In the genomic region with DNA sequence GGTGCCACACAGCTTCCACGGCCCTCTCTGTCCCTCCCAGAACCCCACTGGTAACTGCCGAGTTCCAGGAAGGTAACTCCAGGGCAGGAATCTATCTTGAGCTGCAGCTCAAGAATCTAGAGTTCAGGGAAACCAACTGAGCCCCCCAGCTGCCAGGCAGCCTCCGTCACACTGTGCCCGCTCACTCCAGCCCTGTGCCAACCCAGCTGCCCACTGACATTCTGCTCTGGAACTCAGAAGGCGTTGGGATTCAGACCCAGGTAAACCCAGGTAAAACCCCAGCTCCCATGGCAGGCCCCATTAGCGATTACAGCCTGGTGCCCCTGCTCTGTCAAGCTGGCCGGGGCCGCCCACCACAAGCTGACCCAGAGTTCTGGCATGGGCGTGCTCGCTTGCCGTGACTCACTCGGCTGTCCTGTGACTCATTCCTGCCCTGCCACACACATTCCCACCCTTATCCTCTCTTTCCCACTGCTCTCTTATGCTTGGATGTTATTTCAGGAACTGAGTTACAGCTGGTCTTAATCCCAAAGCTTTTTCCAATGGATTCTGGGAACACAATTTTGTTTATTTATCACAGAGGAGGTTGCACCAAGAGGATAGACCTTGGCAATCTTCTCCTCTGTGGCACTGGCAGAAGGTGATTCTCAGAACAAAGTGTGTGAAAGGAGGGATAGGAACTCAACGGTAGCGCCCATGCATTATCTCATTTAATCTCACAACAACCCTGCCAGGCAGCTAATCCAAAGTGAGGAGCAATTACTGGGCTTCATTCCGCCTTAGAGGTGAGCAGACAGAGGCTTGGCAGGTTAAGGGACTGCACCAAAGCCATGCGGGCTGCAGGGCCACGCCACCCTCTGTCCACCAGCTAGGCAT, we compare ENCODE assay signal across 8 cellular contexts. TPM values are rescaled to one million over a fixed set of nuclear protein-coding genes. Genes with fewer than 3 reads are reported as not detected.
DNase-seq lines count a peak whose midpoint lies in the region; ATAC-seq and TF ChIP-seq lines count a peak whose summit lies in the region.

No MANE protein-coding gene starts in this region.

- H3K4me3 Mint-ChIP-seq in MCF 10A (ENCODE audit: unreplicated experiment): peak overlapping the region; percentile 16

- no peak for TF ChIP-seq CTCF in MCF 10A (IDR thresholded peaks at IDR 0.05; ENCODE audit: unreplicated experiment)
- TF ChIP-seq CTCF in left lung (IDR thresholded peaks at IDR 0.05): no peak
- TF ChIP-seq CTCF in thoracic aorta (IDR thresholded peaks at IDR 0.05): no peak

- BruUV-seq in MCF 10A (replicated peaks; lab: Mats Ljungman, UMichigan): no TSS peak

- H3K4me1 Mint-ChIP-seq in MCF 10A (ENCODE audit: insufficient read depth, unreplicated experiment): peaks cover 31% of the 10 kb centered on the region

- CTCF ChIA-PET in MCF 10A (lab: Yijun Ruan, JAX): interaction anchor here (0.6 to 1.5 kb wide), 6 partner anchors 13 to 63 kb away, joined by 3 to 8 read pairs (median 3); no protein-coding TSS in a partner anchor

- H3K36me3 Mint-ChIP-seq in MCF 10A (ENCODE audit: insufficient read depth, unreplicated experiment): no peaks in the 10 kb centered on the region

- intact Hi-C loops in MCF 10A (cut with micrococcal nuclease) (no loop called here), left lung (cut with DNase I) (no loop called here)

- DNase-seq in HS-5 (ENCODE audit: low read depth): peak; percentile 84
- DNase-seq in MCF 10A (ENCODE audit: unreplicated experiment): peak; percentile 88
- DNase-seq in left lung: peak; percentile 79 to 85
- DNase-seq in thoracic aorta (ENCODE audit: low spot score): peak; percentile 64
- DNase-seq in NCI-H526 (lab: John Stamatoyannopoulos, UW): no peak
- DNase-seq in UCSD-AML1 (lab: John Stamatoyannopoulos, UW; ENCODE audit: unreplicated experiment): no peak
- DNase-seq in stimulated activated CD4-positive, alpha-beta T cell treated with anti-CD3 and anti-CD28 coated beads, Interleukin-1b, Interleukin-23, amount 100 ng/mL, for 48 hours: no peak

- H3K27me3 ChIP-seq in left lung: no peaks in the 10 kb centered on the region
- no peaks in the 10 kb centered on the region for H3K27me3 ChIP-seq in thoracic aorta (replicated peaks; ENCODE audit: insufficient read depth)

- H3K9me3 ChIP-seq in left lung: no peaks in the 10 kb centered on the region
- no peaks in the 10 kb centered on the region for H3K9me3 ChIP-seq in thoracic aorta

- H3K4me1 ChIP-seq in left lung: peaks cover 0 to 48% of the 10 kb centered on the region in 2 donors
- peaks cover 17 to 51% of the 10 kb centered on the region in 2 donors for H3K4me1 ChIP-seq in thoracic aorta (ENCODE audit: control insufficient read depth in 1 of 2, low read depth in 2 of 2)

- H3K27ac ChIP-seq in left lung: peak overlapping the region; percentile 48 to 53
- peak overlapping the region; percentile 68 for H3K27ac ChIP-seq in thoracic aorta

- H3K27ac Mint-ChIP-seq in MCF 10A (ENCODE audit: low read depth, unreplicated experiment): peak overlapping the region; percentile 53

- POLR2A ChIA-PET in MCF 10A (lab: Yijun Ruan, JAX): interaction anchor here (0.7 to 1.2 kb wide), 4 partner anchors 22 to 41 kb away, joined by 3 read pairs; no protein-coding TSS in a partner anchor

- no peaks in the 10 kb centered on the region for H3K27me3 Mint-ChIP-seq in MCF 10A (ENCODE audit: insufficient read depth, unreplicated experiment)

- H3K4me3 ChIP-seq in left lung: no peak overlapping the region
- peak overlapping the region; percentile 24 for H3K4me3 ChIP-seq in thoracic aorta

- no peaks in the 10 kb centered on the region for H3K9me3 Mint-ChIP-seq in MCF 10A (ENCODE audit: unreplicated experiment)

- ATAC-seq in left lung (peak; percentile 87), thoracic aorta (ENCODE audit: insufficient number of reproducible peaks, low FRiP score, low read depth) (peak; percentile 78), GM18861 (IDR thresholded peaks at IDR 0.05; ENCODE audit: unreplicated experiment) (no peak)

- H3K36me3 ChIP-seq in left lung (no peaks in the 10 kb centered on the region), thoracic aorta (no peaks in the 10 kb centered on the region)

RNA-seq across cellular contexts. Expression of gene SYNE3, which starts 33.2 kb away (rescaled TPM):
- total RNA-seq in MCF 10A (2022) (8.9 and 9.5 TPM in 2 replicates), left lung (10 to 100 TPM; 11.1 to 25.4 TPM), thoracic aorta (10 to 100 TPM; 29.5 to 43.4 TPM)

RNA-seq across cellular contexts. Expression of gene GLRX5, which starts 51.6 kb away (rescaled TPM):
- total RNA-seq in MCF 10A (2022) (32.2 and 39.8 TPM in 2 replicates), left lung (10 to 100 TPM; 29.4 to 29.5 TPM), thoracic aorta (10 to 100 TPM; 19.6 to 22.9 TPM)

Comparison
In these comparisons a context has a peak if more than half of its experiments do, and no peak if none do; other contexts are left out.
1. DNase-seq: peak in HS-5 (single experiment), MCF 10A (single experiment), left lung (2 of 2) and thoracic aorta (single experiment); none in NCI-H526 (0 of 2), UCSD-AML1 (single experiment) and stimulated activated CD4-positive, alpha-beta T cell treated with anti-CD3 and anti-CD28 coated beads, Interleukin-1b, Interleukin-23, amount 100 ng/mL, for 48 hours (single experiment).